Comparison of ENCODE assay signal across 24 cellular contexts in the genomic region with DNA sequence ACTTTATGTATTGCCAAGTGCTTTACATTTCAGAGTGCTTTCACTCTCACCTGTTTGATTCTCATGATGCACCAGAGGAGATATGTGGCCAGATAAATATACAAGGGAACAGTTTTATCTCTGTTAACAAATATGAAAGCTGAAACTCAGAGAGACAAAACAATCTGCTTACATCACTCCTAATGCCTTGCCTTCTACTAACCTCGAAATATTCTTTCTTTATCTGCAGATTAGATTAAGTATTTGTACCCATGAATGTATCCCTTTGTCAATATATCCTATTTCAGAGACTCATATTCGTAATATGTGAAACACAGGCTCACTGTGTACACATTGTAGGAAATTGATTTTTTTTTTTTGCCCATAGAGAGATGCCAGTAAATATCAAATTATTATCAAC.
"Had no signal": no experiment of that assay in that cellular context is flagged by ENCODE, and none has a peak within 500 bp of the region (broad histone marks: within the 10 kb centered on the region; RNA-seq: fewer than 3 reads in every experiment).

No MANE protein-coding gene starts in this region.

- H3K4me3 Mint-ChIP-seq: IgD-negative memory B cell had no signal

- H3K4me3 ChIP-seq: K562 had no signal

- FAIRE-seq: HTR-8/SVneo, K562 had no signal

- H3K4me2 ChIP-seq: KMS-11 had no signal

- H3K4me1 Mint-ChIP-seq: IgD-negative memory B cell had no signal

- DNase-seq: Kasumi-1, MM.1S, NCI-H1092 treated with DMSO at 0.1 percent for 48 hours, NCI-H1436, NCI-H187, NCI-H2029, NCI-H2081 treated with DMSO at 0.1 percent for 48 hours, NCI-H2171, NCI-H226, NCI-H446, NCI-H510A, NCI-H524 treated with DMSO at 0.1 percent for 48 hours, NCI-H69, NCI-H774, PC-3, SHP77 had no signal

- H3K27ac ChIP-seq: HL-60, KMS-11, RWPE1 had no signal

- H3K27ac Mint-ChIP-seq: IgD-negative memory B cell had no signal

- ATAC-seq: K562, Panc1, PC-3, SK-N-SH treated with all-trans-retinoic acid at 6 μM for 48 hours had no signal

- H3K36me3 Mint-ChIP-seq: IgD-negative memory B cell had no signal
